In genomic region chr14:80237142-80237541, GRCh38 we compare ENCODE assay signal across 1 cellular context.
TF ChIP-seq lines count a peak whose summit lies in the region.

No MANE protein-coding gene starts in this region.

TF ChIP-seq in HepG2, 621 proteins besides CTCF, POLR2A, EP300 and RAD21:
- TF ChIP-seq GRHL1 (CRISPR knock-in tag; conservative IDR thresholded peaks at IDR 0.05) = no peak
- peak; percentile 38 for TF ChIP-seq ZFP36 (IDR thresholded peaks at IDR 0.05; ENCODE audit: borderline replicate concordance, low read depth, low read length, partially characterized antibody)
